1 cellular context compared by ENCODE assay signal in the genomic region with DNA sequence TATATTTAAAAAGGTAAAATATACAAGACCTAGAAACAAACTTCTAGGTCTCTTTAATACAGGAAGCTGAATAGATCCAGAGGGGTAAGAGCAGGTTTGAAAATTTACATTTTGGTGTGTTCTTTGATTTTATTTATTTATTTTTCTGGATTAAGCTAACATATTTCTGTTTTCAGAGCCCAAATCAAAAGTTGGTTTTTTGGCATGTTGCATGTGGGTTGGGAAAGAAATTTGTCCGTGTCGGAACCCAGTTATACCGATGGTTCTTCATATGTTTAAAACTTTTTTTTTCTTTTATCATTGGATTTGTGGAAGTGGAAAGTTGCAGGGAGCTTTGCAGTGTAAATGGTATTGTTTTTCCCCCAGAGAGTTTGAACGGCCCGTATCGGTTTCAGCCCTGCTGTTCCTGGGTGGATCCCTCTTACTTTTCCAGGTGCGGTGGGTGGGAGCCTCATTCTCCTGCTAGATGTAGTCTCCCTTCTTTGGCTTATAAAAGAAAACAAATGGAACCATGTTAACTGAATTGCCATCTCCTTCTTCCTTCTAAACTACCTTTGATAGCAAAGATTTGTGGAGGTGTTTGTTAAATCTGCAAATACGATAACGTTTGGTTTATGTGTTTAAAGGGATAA.
TF ChIP-seq lines count a peak whose summit lies in the region.

No MANE protein-coding gene starts in this region.

TF ChIP-seq in HCT116, 20 proteins besides CTCF, POLR2A, EP300 and RAD21 (continued from another document):
- TF ChIP-seq YY1 (IDR thresholded peaks at IDR 0.05; ENCODE audit: extremely low read depth, insufficient replicate concordance, low read depth, low read length): no peak
